In the genomic region with DNA sequence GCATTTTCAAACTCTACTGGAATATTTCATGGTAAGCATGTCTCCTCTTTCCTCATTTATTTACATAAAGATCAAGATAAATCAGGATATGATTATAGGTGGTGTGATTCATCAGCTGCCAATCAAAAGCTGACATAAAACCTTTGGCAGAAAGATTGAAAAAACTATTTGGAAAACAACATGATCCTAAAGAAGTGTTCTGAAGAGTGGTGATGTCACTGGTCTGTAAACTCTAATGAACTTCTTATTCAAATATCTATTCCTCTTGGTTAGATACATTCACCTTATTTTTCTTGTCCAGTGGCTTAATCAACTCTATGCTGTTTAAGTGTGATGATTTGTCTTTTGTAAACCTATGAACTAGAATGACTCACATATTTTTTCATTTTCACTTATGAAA, we compare ENCODE assay signal across 27 cellular contexts.
"Had no signal": no experiment of that assay in that cellular context is flagged by ENCODE, and none has a peak within 500 bp of the region (broad histone marks: within the 10 kb centered on the region; RNA-seq: fewer than 3 reads in every experiment).

No MANE protein-coding gene starts in this region.

- H3K4me2 ChIP-seq: neural progenitor cell had no signal

- H3K9me3 Mint-ChIP-seq: natural killer cell; stimulated activated naive B cell treated with anti-CD40 and anti-IgM and Interleukin-4, amounts not matched to agents 10 μg/mL and 1 μg/mL and 100 μg/mL, for 72 hours; stimulated activated naive CD8-positive, alpha-beta T cell treated with anti-CD3 and anti-CD28 coated beads, Interleukin-15, amount 100 ng/mL, for 72 hours had no signal

- H3K27me3 ChIP-seq: esophagus squamous epithelium, gastroesophageal sphincter, neural progenitor cell, ovary, right atrium auricular region, sigmoid colon, testis, tibial nerve, upper lobe of right lung had no signal

- H3K27me3 Mint-ChIP-seq: memory B cell; stimulated activated naive B cell treated with anti-CD40 and anti-IgM and Interleukin-4, amounts not matched to agents 10 μg/mL and 1 μg/mL and 100 μg/mL, for 72 hours; stimulated activated naive CD8-positive, alpha-beta T cell treated with anti-CD3 and anti-CD28 coated beads, Interleukin-15, amount 100 ng/mL, for 72 hours had no signal

- H3K4me3 ChIP-seq: coronary artery, esophagus squamous epithelium, gastroesophageal sphincter, left ventricle myocardium inferior, lower lobe of right lung, neural progenitor cell, ovary, right atrium auricular region, sigmoid colon, skin epidermis, testis, tibial nerve, upper lobe of right lung had no signal

- H2AFZ ChIP-seq: neural progenitor cell had no signal

- H3K4me1 ChIP-seq: esophagus squamous epithelium, gastroesophageal sphincter, lower lobe of right lung, right atrium auricular region, upper lobe of right lung had no signal

- H3K9me3 ChIP-seq: esophagus squamous epithelium, gastroesophageal sphincter, left ventricle myocardium inferior, lower lobe of right lung, ovary, right atrium auricular region, sigmoid colon, testis, tibial nerve, upper lobe of right lung had no signal

- H3K27ac Mint-ChIP-seq: endodermal cell; memory B cell; mesothelial cell of epicardium; natural killer cell; neural progenitor cell; stimulated activated naive B cell treated with anti-CD40 and anti-IgM and Interleukin-4, amounts not matched to agents 10 μg/mL and 1 μg/mL and 100 μg/mL, for 72 hours; stimulated activated naive CD8-positive, alpha-beta T cell treated with anti-CD3 and anti-CD28 coated beads, Interleukin-15, amount 100 ng/mL, for 72 hours had no signal

- H3K36me3 ChIP-seq: esophagus squamous epithelium, gastroesophageal sphincter, left ventricle myocardium inferior, lower lobe of right lung, neural progenitor cell, ovary, right atrium auricular region, sigmoid colon, tibial nerve, upper lobe of right lung had no signal

- H3K4me1 Mint-ChIP-seq: memory B cell; natural killer cell; stimulated activated naive B cell treated with anti-CD40 and anti-IgM and Interleukin-4, amounts not matched to agents 10 μg/mL and 1 μg/mL and 100 μg/mL, for 72 hours; stimulated activated naive CD8-positive, alpha-beta T cell treated with anti-CD3 and anti-CD28 coated beads, Interleukin-15, amount 100 ng/mL, for 72 hours had no signal

- ATAC-seq: gastroesophageal sphincter; left cardiac atrium; lower lobe of right lung; natural killer cell; stimulated activated naive B cell treated with anti-CD40 and anti-IgM and Interleukin-4, amounts not matched to agents 10 μg/mL and 1 μg/mL and 100 μg/mL, for 72 hours; stimulated activated naive CD8-positive, alpha-beta T cell treated with anti-CD3 and anti-CD28 coated beads, Interleukin-15, amount 100 ng/mL, for 72 hours; upper lobe of right lung had no signal

- H3K4me3 Mint-ChIP-seq: endodermal cell; memory B cell; mesothelial cell of epicardium; natural killer cell; neural progenitor cell; stimulated activated naive B cell treated with anti-CD40 and anti-IgM and Interleukin-4, amounts not matched to agents 10 μg/mL and 1 μg/mL and 100 μg/mL, for 72 hours; stimulated activated naive CD8-positive, alpha-beta T cell treated with anti-CD3 and anti-CD28 coated beads, Interleukin-15, amount 100 ng/mL, for 72 hours had no signal

- H3K9ac ChIP-seq: neural progenitor cell had no signal

- H3K27ac ChIP-seq: coronary artery, esophagus squamous epithelium, gastroesophageal sphincter, left ventricle myocardium inferior, lower lobe of right lung, neural progenitor cell, ovary, right atrium auricular region, sigmoid colon, skin epidermis, testis, tibial nerve, upper lobe of right lung had no signal

- H3K36me3 Mint-ChIP-seq: memory B cell; mesothelial cell of epicardium; natural killer cell; stimulated activated naive B cell treated with anti-CD40 and anti-IgM and Interleukin-4, amounts not matched to agents 10 μg/mL and 1 μg/mL and 100 μg/mL, for 72 hours had no signal

- DNase-seq: effector CD4-positive, alpha-beta T cell; endodermal cell; esophagus squamous epithelium; foreskin fibroblast; glutamatergic neuron; kidney; left cardiac atrium; left ventricle myocardium inferior; lower lobe of right lung; natural killer cell; nucleus accumbens; ovary; sigmoid colon; stimulated activated CD4-positive, alpha-beta T cell treated with anti-CD3 and anti-CD28 coated beads, Interleukin-2, amount 100 ng/mL, for 24 hours; stimulated activated CD4-positive, alpha-beta T cell treated with anti-CD3 and anti-CD28 coated beads, Interleukin-4, amount 100 ng/mL, for 4 hours; stimulated activated naive B cell treated with anti-CD40 and anti-IgM and Interleukin-4, amounts not matched to agents 10 μg/mL and 1 μg/mL and 100 μg/mL, for 72 hours; stimulated activated naive CD8-positive, alpha-beta T cell treated with anti-CD3 and anti-CD28 coated beads, Interleukin-15, amount 100 ng/mL, for 72 hours; testis; upper lobe of right lung had no signal
